Comparison of ENCODE assay signal across 8 cellular contexts in the genomic region with DNA sequence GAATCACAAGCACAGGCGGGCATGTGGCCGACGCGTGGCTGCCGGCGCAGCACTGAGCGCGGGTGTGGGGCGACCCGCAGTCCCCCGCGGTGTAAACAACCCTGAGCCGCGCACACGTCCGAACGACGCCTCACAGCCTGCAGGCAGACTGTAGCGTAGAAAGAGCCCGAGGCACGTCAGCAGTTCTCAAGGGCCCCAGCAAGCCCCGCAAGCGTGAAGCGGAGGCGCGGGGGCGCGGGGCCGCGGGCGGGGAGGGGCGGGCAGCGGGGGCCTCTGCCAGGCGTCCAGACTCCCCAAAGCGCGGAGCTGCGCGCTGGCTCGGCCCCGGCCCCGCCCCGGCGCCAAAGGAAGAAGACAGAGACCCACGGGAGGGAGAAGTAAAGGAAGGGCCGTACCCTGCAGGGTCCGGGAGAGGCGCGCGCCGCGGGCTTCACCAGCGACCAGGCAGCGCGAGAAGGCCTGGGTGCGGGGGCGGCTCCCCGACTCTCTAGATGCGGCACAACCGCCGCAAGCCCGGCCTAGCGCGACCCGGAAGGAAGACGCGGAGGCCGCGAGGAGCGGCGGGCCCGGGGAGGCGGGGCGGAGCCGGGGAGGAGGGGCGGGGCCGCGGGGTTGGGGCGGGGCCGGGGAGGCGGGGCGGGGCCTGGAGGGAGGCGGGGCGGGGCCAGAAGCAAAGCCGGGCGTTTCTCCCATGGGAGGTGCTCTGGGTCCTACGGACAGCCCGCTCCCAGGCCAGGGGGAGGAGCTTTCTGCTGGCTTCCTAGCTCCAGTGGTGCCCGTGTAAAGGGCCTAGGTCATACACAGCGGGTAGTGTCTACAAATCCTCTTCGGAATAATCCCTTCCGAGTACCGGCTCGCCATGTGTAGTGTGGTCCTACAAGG. TPM values are rescaled to one million over a fixed set of nuclear protein-coding genes. Genes with fewer than 3 reads are reported as not detected.
A peak's percentile ranks its signal among the peaks of the same experiment; 100 is the strongest.
DNase-seq lines count a peak whose midpoint lies in the region; ATAC-seq, FAIRE-seq and TF ChIP-seq lines count a peak whose summit lies in the region.

A gene (minus strand): TSS at position 536 of the 882 bp plus-strand sequence. CDS start 20,958 bp downstream, outside the sequence.

- POLR2A ChIA-PET in activated CD4-positive, alpha-beta memory T cell treated with anti-CD3 and anti-CD28 coated beads for 36 hours (lab: Charles Lee) = no interaction called here

- H3K36me3 Mint-ChIP-seq in activated CD4-positive, alpha-beta memory T cell treated with anti-CD3 and anti-CD28 coated beads for 36 hours = peaks cover 5% of the 10 kb centered on the region

- DNase-seq in C1 segment of cervical spinal cord (lab: John Stamatoyannopoulos, UW) = peak in 13 of 14 donors; percentile 73 to 86 (median 80)
- peak; percentile 62 for DNase-seq in GM19239 (ENCODE audit: insufficient read length, low spot score)
- peak; percentile 78 for DNase-seq in NCI-H748 treated with DMSO at 0.1 percent for 48 hours (lab: John Stamatoyannopoulos, UW)
- peak; percentile 88 for DNase-seq in activated CD4-positive, alpha-beta memory T cell treated with anti-CD3 and anti-CD28 coated beads for 36 hours
- DNase-seq in lower leg skin (ENCODE audit: low spot score in 2 of 2) = peak; percentile 68 to 94
- DNase-seq in stimulated activated CD4-positive, alpha-beta T cell treated with anti-CD3 and anti-CD28 coated beads, TNF-alpha, amount 100 ng/mL, for 1 hour (ENCODE audit: low read depth in 3 of 3, low spot score in 1 of 3) = peak; percentile 29 to 70 (median 56)

- peak within 1 kb of the TSS; percentile 93 for H3K4me3 Mint-ChIP-seq in activated CD4-positive, alpha-beta memory T cell treated with anti-CD3 and anti-CD28 coated beads for 36 hours

- CTCF ChIA-PET in activated CD4-positive, alpha-beta memory T cell treated with anti-CD3 and anti-CD28 coated beads for 36 hours (lab: Charles Lee) = interaction anchor here (0.9 kb wide), 1 partner anchor 13 kb away, joined by 3 read pairs; no protein-coding TSS in a partner anchor

- no peak for TF ChIP-seq CTCF in lower leg skin (IDR thresholded peaks at IDR 0.05)

- H3K4me1 ChIP-seq in duodenal mucosa (ENCODE audit: control insufficient read depth in 1 of 2, insufficient read depth in 2 of 2, low read length in 2 of 2) = peaks cover 16 to 19% of the 10 kb centered on the region in 2 donors

- H3K4me3 ChIP-seq in duodenal mucosa (ENCODE audit: low read depth in 1 of 2, low read length in 2 of 2) (peak within 1 kb of the TSS; percentile 87 to 94), lower leg skin (ENCODE audit: low read depth, poor library complexity, severe bottlenecking) (peak within 1 kb of the TSS; percentile 68)

- H3K36me3 ChIP-seq in duodenal mucosa (ENCODE audit: control insufficient read depth in 1 of 2, insufficient read depth in 2 of 2, low read length in 2 of 2) = no peaks in the 10 kb centered on the region

- peaks cover 5% of the 10 kb centered on the region for H3K9me3 Mint-ChIP-seq in activated CD4-positive, alpha-beta memory T cell treated with anti-CD3 and anti-CD28 coated beads for 36 hours

- FAIRE-seq in GM19239 (lab: Jason Lieb, UNC) = peak; percentile 80

- H3K4me1 Mint-ChIP-seq in activated CD4-positive, alpha-beta memory T cell treated with anti-CD3 and anti-CD28 coated beads for 36 hours (ENCODE audit: low read depth) = peaks cover 28% of the 10 kb centered on the region

- WGBS in lower leg skin, 2 donors = 3 to 5% methylated on average over 38 to 52 of the region's 93 CpGs

- H3K27ac Mint-ChIP-seq in activated CD4-positive, alpha-beta memory T cell treated with anti-CD3 and anti-CD28 coated beads for 36 hours = peak within 1 kb of the TSS; percentile 93

- no peaks in the 10 kb centered on the region for H3K27me3 ChIP-seq in duodenal mucosa (ENCODE audit: control insufficient read depth in 1 of 2, insufficient read depth in 2 of 2, low read length in 2 of 2)

- peak; percentile 88 for ATAC-seq in HG03439 (IDR thresholded peaks at IDR 0.05; ENCODE audit: unreplicated experiment)

- H3K9me3 ChIP-seq in duodenal mucosa (ENCODE audit: control insufficient read depth in 1 of 2, low read length in 2 of 2) = no peaks in the 10 kb centered on the region

- H3K27me3 Mint-ChIP-seq in activated CD4-positive, alpha-beta memory T cell treated with anti-CD3 and anti-CD28 coated beads for 36 hours = no peaks in the 10 kb centered on the region

- intact Hi-C loops in activated CD4-positive, alpha-beta memory T cell treated with anti-CD3 and anti-CD28 coated beads for 36 hours (cut with micrococcal nuclease) = loop anchor here (1.0 to 5.0 kb wide), 4 partner anchors 113 to 567 kb away; a partner anchor contains a TSS
- intact Hi-C loops in lower leg skin (cut with DNase I; ENCODE audit: low total_unique reads) = no loop called here

- TF ChIP-seq POLR2A in lower leg skin (IDR thresholded peaks at IDR 0.05) = no peak

- peak within 1 kb of the TSS; percentile 62 for H3K27ac ChIP-seq in duodenal mucosa (ENCODE audit: low read depth, low read length)

- peak within 1 kb of the TSS; percentile 85 to 91 for H3K9ac ChIP-seq in duodenal mucosa (ENCODE audit: low read depth in 1 of 2, low read length in 2 of 2)

RNA-seq across cellular contexts. Expression of the gene that starts here (rescaled TPM):
- 10 to 100 TPM; 13.8 TPM for total RNA-seq in activated CD4-positive, alpha-beta memory T cell treated with anti-CD3 and anti-CD28 coated beads for 36 hours
- total RNA-seq in lower leg skin = 10 to 100 TPM; 14.7 to 18.4 (median 17.3) TPM

Comparison
In these comparisons a context has a peak if more than half of its experiments do, and no peak if none do; other contexts are left out.
1. Peak in every context shown above with its lines: DNase-seq, ATAC-seq, H3K4me3 ChIP-seq and H3K27ac ChIP-seq.